Comparison of ENCODE assay signal across 1 cellular context in the genomic region with DNA sequence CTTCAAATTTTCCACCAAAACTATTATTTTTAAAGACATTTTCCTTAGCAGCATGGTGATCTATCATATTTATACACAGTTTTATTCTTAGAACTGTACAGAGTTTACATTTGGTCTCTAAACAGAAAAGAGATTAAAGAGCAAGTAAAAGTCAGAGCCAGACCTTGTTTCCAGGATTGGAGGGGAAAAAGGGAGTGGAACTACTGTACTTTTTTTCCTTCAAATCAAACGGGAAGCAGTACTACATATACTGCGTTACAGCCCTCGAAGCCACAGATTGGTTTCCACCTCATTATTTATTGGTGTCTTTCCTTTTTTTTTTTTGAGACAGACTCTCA.
A peak's percentile ranks its signal among the peaks of the same experiment; 100 is the strongest.
TF ChIP-seq lines count a peak whose summit lies in the region.

No MANE protein-coding gene starts in this region.

TF ChIP-seq in HEK293, 187 proteins besides CTCF, POLR2A, EP300 and RAD21 (continued from another document):
- TF ChIP-seq, protein P1, sequence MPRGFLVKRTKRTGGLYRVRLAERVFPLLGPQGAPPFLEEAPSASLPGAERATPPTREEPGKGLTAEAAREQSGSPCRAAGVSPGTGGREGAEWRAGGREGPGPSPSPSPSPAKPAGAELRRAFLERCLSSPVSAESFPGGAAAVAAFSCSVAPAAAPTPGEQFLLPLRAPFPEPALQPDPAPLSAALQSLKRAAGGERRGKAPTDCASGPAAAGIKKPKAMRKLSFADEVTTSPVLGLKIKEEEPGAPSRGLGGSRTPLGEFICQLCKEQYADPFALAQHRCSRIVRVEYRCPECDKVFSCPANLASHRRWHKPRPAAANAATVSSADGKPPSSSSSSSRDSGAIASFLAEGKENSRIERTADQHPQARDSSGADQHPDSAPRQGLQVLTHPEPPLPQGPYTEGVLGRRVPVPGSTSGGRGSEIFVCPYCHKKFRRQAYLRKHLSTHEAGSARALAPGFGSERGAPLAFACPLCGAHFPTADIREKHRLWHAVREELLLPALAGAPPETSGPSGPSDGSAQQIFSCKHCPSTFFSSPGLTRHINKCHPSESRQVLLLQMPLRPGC (tag by site-specific recombination; IDR thresholded peaks at IDR 0.05) = no peak
- TF ChIP-seq PRDM6 (tag by site-specific recombination; IDR thresholded peaks at IDR 0.05) = peak; percentile 61
